Comparison of ENCODE assay signal across 8 cellular contexts in the genomic region with DNA sequence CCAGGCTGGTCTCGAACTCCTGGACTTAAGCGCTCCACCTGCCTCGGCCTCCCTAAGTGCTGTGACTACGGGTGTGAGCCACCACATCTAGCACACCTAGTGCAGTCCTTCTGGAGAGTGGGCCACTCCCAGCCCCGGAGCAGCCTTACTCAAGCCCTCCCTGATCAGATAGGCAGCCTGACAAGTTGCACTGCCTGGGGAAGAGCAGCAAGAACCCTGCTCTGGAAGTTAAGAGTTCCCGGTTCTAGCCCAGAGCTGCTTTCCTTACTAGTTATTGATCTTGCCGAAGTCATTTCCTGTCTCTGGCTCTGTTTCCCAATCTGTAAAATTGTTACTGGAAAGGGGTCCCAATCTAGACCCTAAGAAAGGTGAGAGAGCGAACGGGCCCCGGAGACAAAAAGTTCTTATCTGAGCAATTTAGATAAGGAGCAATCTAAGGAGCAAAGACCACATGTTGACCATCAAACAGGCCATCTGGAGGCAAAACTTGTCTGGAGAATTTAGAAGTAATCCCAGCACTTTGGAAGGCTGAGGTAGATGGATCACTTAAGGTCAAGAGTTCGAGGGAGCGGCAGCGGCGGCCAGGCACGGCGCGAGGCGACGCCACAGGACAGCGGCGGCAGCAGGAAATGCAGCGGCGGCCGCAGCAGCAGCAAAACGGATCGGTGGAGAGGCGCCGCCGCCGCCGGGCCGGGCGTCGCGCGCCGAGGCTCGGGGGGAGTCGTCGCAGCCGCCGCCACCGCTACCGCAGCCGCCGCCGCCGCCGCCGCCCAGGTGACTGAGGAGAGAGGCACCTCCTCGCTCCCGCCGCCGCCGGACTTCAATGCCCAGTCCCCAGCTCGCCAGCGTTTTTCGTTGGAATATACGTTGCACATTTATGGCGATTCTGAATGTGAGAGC. TPM values are rescaled to one million over a fixed set of nuclear protein-coding genes. Genes with fewer than 3 reads are reported as not detected.
DNase-seq lines count a peak whose midpoint lies in the region; ATAC-seq, FAIRE-seq and TF ChIP-seq lines count a peak whose summit lies in the region.

No MANE protein-coding gene starts in this region.

- no peak for TF ChIP-seq EP300 in A549 (IDR thresholded peaks at IDR 0.05)
- no peak for TF ChIP-seq EP300 in stomach (IDR thresholded peaks at IDR 0.05)

- peak overlapping the region; percentile 55 for H3K4me3 ChIP-seq in A549
- H3K4me3 ChIP-seq in endothelial cell of umbilical vein (replicated peaks in 1 of 3; ENCODE audit: insufficient read depth in 1 of 3, low read depth in 1 of 3, low read length in 3 of 3) = peak overlapping the region in 2 of 3 experiments; percentile 46 to 58
- peak overlapping the region; percentile 43 to 57 (median 48) for H3K4me3 ChIP-seq in stomach

- H3K27me3 ChIP-seq in endothelial cell of umbilical vein (ENCODE audit: control insufficient read depth in 2 of 2, insufficient read depth in 2 of 2, low read length in 2 of 2) = no peaks in the 10 kb centered on the region
- no peaks in the 10 kb centered on the region for H3K27me3 ChIP-seq in stomach

- H2AFZ ChIP-seq in endothelial cell of umbilical vein (ENCODE audit: low read depth, low read length) = peak overlapping the region; percentile 82

- peak; percentile 57 for TF ChIP-seq POLR2A in A549 (IDR thresholded peaks at IDR 0.05; ENCODE audit: low read length)
- no peak for TF ChIP-seq POLR2A in GM12892 (IDR thresholded peaks at IDR 0.05; ENCODE audit: low read depth, low read length)
- no peak for TF ChIP-seq POLR2A in endothelial cell of umbilical vein (IDR thresholded peaks at IDR 0.05; ENCODE audit: low read depth, low read length)
- TF ChIP-seq POLR2A in stomach (IDR thresholded peaks at IDR 0.05) = no peak

- peak overlapping the region; percentile 72 for H3K4me2 ChIP-seq in A549
- H3K4me2 ChIP-seq in endothelial cell of umbilical vein (ENCODE audit: insufficient read depth, low read length) = peak overlapping the region; percentile 60

- no peaks in the 10 kb centered on the region for H3K36me3 ChIP-seq in endothelial cell of umbilical vein (ENCODE audit: control insufficient read depth in 2 of 2, extremely low read depth in 1 of 2, insufficient read depth in 2 of 2, low read length in 2 of 2)
- no peaks in the 10 kb centered on the region for H3K36me3 ChIP-seq in stomach

- H3K9me3 Mint-ChIP-seq in activated CD8-positive, alpha-beta memory T cell treated with anti-CD3 and anti-CD28 coated beads, Interleukin-2, amount 10 ng/mL, durations not matched to agents 7 days and 5 days (ENCODE audit: low read depth) = no peaks in the 10 kb centered on the region
- no peaks in the 10 kb centered on the region for H3K9me3 Mint-ChIP-seq in mesothelial cell of epicardium

- CTCF ChIA-PET in A549 (lab: Yijun Ruan, JAX) = interaction anchor here (0.8 to 11.5 kb wide), 17 partner anchors 9 to 595 kb away, joined by 3 to 231 read pairs (median 4); no protein-coding TSS in a partner anchor
- CTCF ChIA-PET in activated CD8-positive, alpha-beta memory T cell treated with anti-CD3 and anti-CD28 coated beads, Interleukin-2, amount 10 ng/mL, durations not matched to agents 7 days and 5 days (lab: Charles Lee) = interaction anchor here (0.6 to 2.4 kb wide), 8 partner anchors 9 to 825 kb away, joined by 3 to 10 read pairs (median 6); partner anchors contain the start of genes BECN1 and PSMC3IP
- CTCF ChIA-PET in endothelial cell of umbilical vein (lab: Charles Lee) = interaction anchor here (1.0 to 2.0 kb wide), 5 partner anchors 12 to 218 kb away, joined by 3 to 13 read pairs (median 4); no protein-coding TSS in a partner anchor

- dilution Hi-C loops in endothelial cell of umbilical vein (cut with MboI; ENCODE audit: extremely low pct_ligation_motif_present, low sequenced_read_pairs) = no loop called here

- H3K27ac ChIP-seq in A549 = peak overlapping the region; percentile 77 to 85
- H3K27ac ChIP-seq in endothelial cell of umbilical vein (ENCODE audit: insufficient read depth, low read depth, low read length) = peak overlapping the region; percentile 36
- peak overlapping the region; percentile 80 to 91 (median 88) for H3K27ac ChIP-seq in stomach

- WGBS in A549 (ENCODE audit: missing lambda C conversion rate) = 13% methylated on average over 60 of the region's 60 CpGs
- WGBS in stomach, 5 donors = 10 to 17% (median 10%) methylated on average over 35 to 60 of the region's 60 CpGs

- peaks cover 41% of the 10 kb centered on the region for H3K4me1 Mint-ChIP-seq in activated CD8-positive, alpha-beta memory T cell treated with anti-CD3 and anti-CD28 coated beads, Interleukin-2, amount 10 ng/mL, durations not matched to agents 7 days and 5 days
- H3K4me1 Mint-ChIP-seq in mesothelial cell of epicardium = peaks cover 35% of the 10 kb centered on the region

- H3K9me3 ChIP-seq in A549 (no peaks in the 10 kb centered on the region), endothelial cell of umbilical vein (replicated peaks; ENCODE audit: control insufficient read depth, insufficient read depth, low read length) (no peaks in the 10 kb centered on the region), stomach (no peaks in the 10 kb centered on the region)

- H3K27me3 Mint-ChIP-seq in activated CD8-positive, alpha-beta memory T cell treated with anti-CD3 and anti-CD28 coated beads, Interleukin-2, amount 10 ng/mL, durations not matched to agents 7 days and 5 days = peaks cover 15% of the 10 kb centered on the region
- no peaks in the 10 kb centered on the region for H3K27me3 Mint-ChIP-seq in mesothelial cell of epicardium (ENCODE audit: low read depth)

- BruUV-seq in endothelial cell of umbilical vein (replicated peaks; lab: Mats Ljungman, UMichigan) = no TSS peak

- no peaks in the 10 kb centered on the region for H4K20me1 ChIP-seq in endothelial cell of umbilical vein (replicated peaks; ENCODE audit: control insufficient read depth, extremely low read depth, insufficient read depth, low read length)

- no peak for FAIRE-seq in A549 (lab: Jason Lieb, UNC)
- peak; percentile 42 for FAIRE-seq in GM12892 (lab: Jason Lieb, UNC)
- FAIRE-seq in endothelial cell of umbilical vein (lab: Jason Lieb, UNC) = peak; percentile 73

- no peaks in the 10 kb centered on the region for H3K36me3 Mint-ChIP-seq in activated CD8-positive, alpha-beta memory T cell treated with anti-CD3 and anti-CD28 coated beads, Interleukin-2, amount 10 ng/mL, durations not matched to agents 7 days and 5 days
- no peaks in the 10 kb centered on the region for H3K36me3 Mint-ChIP-seq in mesothelial cell of epicardium

- peak; percentile 50; the same call in 2 of the 3 replicates for TF ChIP-seq CTCF in A549 (IDR thresholded peaks at IDR 0.05)
- TF ChIP-seq CTCF in endothelial cell of umbilical vein (IDR thresholded peaks at IDR 0.05; ENCODE audit: extremely low read depth in 1 of 2, insufficient read depth in 1 of 2, low read depth in 1 of 2, low read length in 2 of 2) = peak; percentile 20 to 47
- TF ChIP-seq CTCF in mesothelial cell of epicardium (IDR thresholded peaks at IDR 0.05; ENCODE audit: unreplicated experiment) = peak; percentile 15
- peak in 5 of 7 experiments; percentile 27 to 65 (median 48) for TF ChIP-seq CTCF in stomach (IDR thresholded peaks at IDR 0.05)

- DNase-seq in A549 (ENCODE audit: low read depth in 1 of 2, low spot score in 1 of 2) (peak in 1 of 2 experiments; percentile 86), GM12892 (ENCODE audit: insufficient read length) (no peak), NCI-H510A treated with DMSO at 0.1 percent for 48 hours (lab: John Stamatoyannopoulos, UW) (peak; percentile 47), endothelial cell of umbilical vein (ENCODE audit: low read depth, low spot score) (peak; percentile 49), mesothelial cell of epicardium (ENCODE audit: low spot score in 2 of 2, unreplicated experiment in 2 of 2) (peak in 1 of 2 experiments; percentile 66), stomach (peak; percentile 70)
- peak; percentile 60 for DNase-seq in activated CD8-positive, alpha-beta memory T cell treated with anti-CD3 and anti-CD28 coated beads, Interleukin-2, amount 10 ng/mL, durations not matched to agents 7 days and 5 days

- intact Hi-C loops in endothelial cell of umbilical vein (cut with micrococcal nuclease) = no loop called here
- intact Hi-C loops in stomach (cut with DNase I; ENCODE audit: low total_unique reads) = no loop called here

- H3K9ac ChIP-seq in endothelial cell of umbilical vein (replicated peaks; ENCODE audit: extremely low read depth, insufficient read depth, low read length) = peak overlapping the region; percentile 50

- TF ChIP-seq RAD21 in A549 (conservative IDR thresholded peaks at IDR 0.05 in 1 of 2, IDR thresholded peaks at IDR 0.05 in 1 of 2) = peak; percentile 33 to 52

- ATAC-seq in A549 = peak; percentile 45 to 55
- no peak for ATAC-seq in activated CD8-positive, alpha-beta memory T cell treated with anti-CD3 and anti-CD28 coated beads, Interleukin-2, amount 10 ng/mL, durations not matched to agents 7 days and 5 days
- ATAC-seq in GM21390 (IDR thresholded peaks at IDR 0.05; ENCODE audit: unreplicated experiment) = no peak

- peaks cover 1% of the 10 kb centered on the region for H3K79me2 ChIP-seq in endothelial cell of umbilical vein (ENCODE audit: control insufficient read depth, insufficient read depth, low read length)

- H3K27ac Mint-ChIP-seq in activated CD8-positive, alpha-beta memory T cell treated with anti-CD3 and anti-CD28 coated beads, Interleukin-2, amount 10 ng/mL, durations not matched to agents 7 days and 5 days = peak overlapping the region; percentile 56
- H3K27ac Mint-ChIP-seq in mesothelial cell of epicardium = peak overlapping the region; percentile 89

- H3K4me3 Mint-ChIP-seq in activated CD8-positive, alpha-beta memory T cell treated with anti-CD3 and anti-CD28 coated beads, Interleukin-2, amount 10 ng/mL, durations not matched to agents 7 days and 5 days = peak overlapping the region; percentile 74
- H3K4me3 Mint-ChIP-seq in mesothelial cell of epicardium = peak overlapping the region; percentile 69

- H3K4me1 ChIP-seq in A549 (peaks cover 43% of the 10 kb centered on the region), endothelial cell of umbilical vein (ENCODE audit: control insufficient read depth, extremely low read depth, insufficient read depth, low read length) (peaks cover 14% of the 10 kb centered on the region), stomach (peaks cover 28 to 64% (median 46%) of the 10 kb centered on the region in 4 donors)

- H3K9me1 ChIP-seq in endothelial cell of umbilical vein (replicated peaks; ENCODE audit: control insufficient read depth, extremely low read depth, insufficient read depth, low read length) = no peaks in the 10 kb centered on the region

- POLR2A ChIA-PET in A549 (lab: Yijun Ruan, JAX) (interaction anchor here (0.6 to 1.2 kb wide), 3 partner anchors 109 to 254 kb away, joined by 4 to 6 read pairs (median 6); partner anchors contain the start of genes CAVIN1 and STAT5A), endothelial cell of umbilical vein (lab: Charles Lee) (interaction anchor here (0.7 kb wide), 1 partner anchor 17 kb away, joined by 3 read pairs; no protein-coding TSS in a partner anchor)

RNA-seq across cellular contexts. Expression of gene NAGLU, which starts 4.3 kb away (rescaled TPM):
- polyA plus RNA-seq in A549 (2011; rRNA removed) (17.8 and 18.0 TPM in 2 replicates), A549 (2017; fragmentation: RNase III; extraction: RNeasy Plus Mini Kit Qiagen cat#74134 plus additional on column Dnase treatment) (28.2 to 34.5 TPM (median 34.0 TPM) in 3 replicates), endothelial cell of umbilical vein (54.2 and 66.8 TPM in 2 replicates), stomach (10 to 100 TPM; 16.7 to 22.4 (median 19.9) TPM)
- polyA plus RNA-seq in A549 (2012; cell fraction: cytosol; rRNA removed) = 33.3 and 49.9 TPM in 2 replicates
- 125 and 164 TPM in 2 replicates for polyA plus RNA-seq in A549 (2012; cell fraction: nucleus; rRNA removed)
- 22.4 and 34.9 TPM in 2 replicates for polyA minus RNA-seq in A549 (2011; rRNA and poly(A)+ RNA removed)
- 6.6 TPM for polyA plus RNA-seq in GM12892 (2012; ENCODE audit: missing spikeins)
- 10 to 100 TPM; 18.2 to 19.4 TPM for total RNA-seq in activated CD8-positive, alpha-beta memory T cell treated with anti-CD3 and anti-CD28 coated beads, Interleukin-2, amount 10 ng/mL, durations not matched to agents 7 days and 5 days
- total RNA-seq in endothelial cell of umbilical vein (40.2 and 50.2 TPM in 2 replicates), mesothelial cell of epicardium (31.0 to 31.9 TPM (median 31.5 TPM) in 3 replicates), stomach (10 to 100 TPM; 11.7 to 55.8 (median 22.9) TPM)
- 22.6 and 31.6 TPM in 2 replicates for polyA plus RNA-seq in endothelial cell of umbilical vein (2011; cell fraction: cytosol; rRNA removed)
- 70.4 and 73.2 TPM in 2 replicates for polyA plus RNA-seq in endothelial cell of umbilical vein (2011; cell fraction: nucleus; rRNA removed)
- polyA plus RNA-seq in endothelial cell of umbilical vein (2012) = 23.1 and 31.3 TPM in 2 replicates
- polyA minus RNA-seq in endothelial cell of umbilical vein = 21.5 and 21.8 TPM in 2 replicates
- polyA minus RNA-seq in endothelial cell of umbilical vein (2011; cell fraction: cytosol; rRNA and poly(A)+ RNA removed) = 7.8 TPM
- 22.9 and 30.1 TPM in 2 replicates for polyA minus RNA-seq in endothelial cell of umbilical vein (2011; cell fraction: nucleus; rRNA and poly(A)+ RNA removed)

RNA-seq across cellular contexts. Expression of gene HSD17B1, which starts 21.0 kb away (rescaled TPM):
- polyA plus RNA-seq in A549 (2011; rRNA removed) (0.40 and 0.49 TPM in 2 replicates), A549 (2017; fragmentation: RNase III; extraction: RNeasy Plus Mini Kit Qiagen cat#74134 plus additional on column Dnase treatment) (1.2 to 1.9 TPM (median 1.5 TPM) in 3 replicates), endothelial cell of umbilical vein (0.22 and 0.41 TPM in 2 replicates), stomach (1 to 10 TPM; 2.7 to 4.8 (median 4.6) TPM)
- polyA plus RNA-seq in A549 (2012; cell fraction: cytosol; rRNA removed) = 1.3 and 1.4 TPM in 2 replicates
- 3.4 and 4.8 TPM in 2 replicates for polyA plus RNA-seq in A549 (2012; cell fraction: nucleus; rRNA removed)
- 0.24 and 0.29 TPM in 2 replicates for polyA minus RNA-seq in A549 (2011; rRNA and poly(A)+ RNA removed)
- polyA plus RNA-seq in GM12892 (2012; ENCODE audit: missing spikeins) = 0.78 TPM
- total RNA-seq in activated CD8-positive, alpha-beta memory T cell treated with anti-CD3 and anti-CD28 coated beads, Interleukin-2, amount 10 ng/mL, durations not matched to agents 7 days and 5 days = 1 to 10 TPM in 1 of 2 experiments, under 1 TPM in 1; 0.70 to 1.1 TPM
- total RNA-seq in endothelial cell of umbilical vein (0.62 and 1.0 TPM in 2 replicates), mesothelial cell of epicardium (1.6 to 3.0 TPM (median 2.2 TPM) in 3 replicates), stomach (1 to 10 TPM in 1 of 5 donors, under 1 TPM in 1, not detected in 3; 0.55 to 1.8 TPM)
- 0.05 and 0.20 TPM in 2 replicates for polyA plus RNA-seq in endothelial cell of umbilical vein (2011; cell fraction: cytosol; rRNA removed)
- polyA plus RNA-seq in endothelial cell of umbilical vein (2011; cell fraction: nucleus; rRNA removed) = 0.59 and 0.63 TPM in 2 replicates
- 1.0 and 1.2 TPM in 2 replicates for polyA plus RNA-seq in endothelial cell of umbilical vein (2012)
- 0.17 and 0.19 TPM in 2 replicates for polyA minus RNA-seq in endothelial cell of umbilical vein
- 1.0 TPM for polyA minus RNA-seq in endothelial cell of umbilical vein (2011; cell fraction: cytosol; rRNA and poly(A)+ RNA removed)
- polyA minus RNA-seq in endothelial cell of umbilical vein (2011; cell fraction: nucleus; rRNA and poly(A)+ RNA removed) = 0.43 and 0.77 TPM in 2 replicates

RNA-seq across cellular contexts. Expression of gene COASY, which starts 30.2 kb away (rescaled TPM):
- polyA plus RNA-seq in A549 (2011; rRNA removed) (65.4 and 77.5 TPM in 2 replicates), A549 (2017; fragmentation: RNase III; extraction: RNeasy Plus Mini Kit Qiagen cat#74134 plus additional on column Dnase treatment) (103 to 113 TPM (median 112 TPM) in 3 replicates), endothelial cell of umbilical vein (39.6 and 52.6 TPM in 2 replicates), stomach (10 to 100 TPM; 79.6 to 93.4 (median 88.4) TPM)
- polyA plus RNA-seq in A549 (2012; cell fraction: cytosol; rRNA removed) = 116 and 139 TPM in 2 replicates
- 273 and 349 TPM in 2 replicates for polyA plus RNA-seq in A549 (2012; cell fraction: nucleus; rRNA removed)
- 86.3 and 94.3 TPM in 2 replicates for polyA minus RNA-seq in A549 (2011; rRNA and poly(A)+ RNA removed)
- 40.8 TPM for polyA plus RNA-seq in GM12892 (2012; ENCODE audit: missing spikeins)
- 100 to 1,000 TPM in 1 of 2 experiments, 10 to 100 TPM in 1; 95.9 to 108 TPM for total RNA-seq in activated CD8-positive, alpha-beta memory T cell treated with anti-CD3 and anti-CD28 coated beads, Interleukin-2, amount 10 ng/mL, durations not matched to agents 7 days and 5 days
- total RNA-seq in endothelial cell of umbilical vein (69.2 and 77.7 TPM in 2 replicates), mesothelial cell of epicardium (60.7 to 62.0 TPM (median 61.4 TPM) in 3 replicates), stomach (100 to 1,000 TPM in 1 of 5 donors, 10 to 100 TPM in 4; 15.6 to 127 (median 43.5) TPM)
- 36.3 and 42.7 TPM in 2 replicates for polyA plus RNA-seq in endothelial cell of umbilical vein (2011; cell fraction: cytosol; rRNA removed)
- polyA plus RNA-seq in endothelial cell of umbilical vein (2011; cell fraction: nucleus; rRNA removed) = 78.2 and 90.7 TPM in 2 replicates
- 63.2 and 68.4 TPM in 2 replicates for polyA plus RNA-seq in endothelial cell of umbilical vein (2012)
- polyA minus RNA-seq in endothelial cell of umbilical vein = 26.1 and 32.6 TPM in 2 replicates
- 56.5 TPM for polyA minus RNA-seq in endothelial cell of umbilical vein (2011; cell fraction: cytosol; rRNA and poly(A)+ RNA removed)
- polyA minus RNA-seq in endothelial cell of umbilical vein (2011; cell fraction: nucleus; rRNA and poly(A)+ RNA removed) = 21.0 and 25.9 TPM in 2 replicates

RNA-seq across cellular contexts. Expression of gene MLX, which starts 35.2 kb away (rescaled TPM):
- 48.0 and 48.6 TPM in 2 replicates for polyA plus RNA-seq in A549 (2011; rRNA removed)
- polyA plus RNA-seq in A549 (2012; cell fraction: cytosol; rRNA removed) = 34.8 and 40.4 TPM in 2 replicates
- polyA plus RNA-seq in A549 (2012; cell fraction: nucleus; rRNA removed) = 39.8 and 41.7 TPM in 2 replicates
- polyA plus RNA-seq in A549 (2017; fragmentation: RNase III; extraction: RNeasy Plus Mini Kit Qiagen cat#74134 plus additional on column Dnase treatment) = 46.3 to 48.1 TPM (median 47.0 TPM) in 3 replicates
- 49.3 and 59.8 TPM in 2 replicates for polyA minus RNA-seq in A549 (2011; rRNA and poly(A)+ RNA removed)
- 35.1 TPM for polyA plus RNA-seq in GM12892 (2012; ENCODE audit: missing spikeins)
- total RNA-seq in activated CD8-positive, alpha-beta memory T cell treated with anti-CD3 and anti-CD28 coated beads, Interleukin-2, amount 10 ng/mL, durations not matched to agents 7 days and 5 days = 10 to 100 TPM; 54.8 to 60.4 TPM
- total RNA-seq in endothelial cell of umbilical vein = 40.3 and 40.9 TPM in 2 replicates
- 41.1 and 42.7 TPM in 2 replicates for polyA plus RNA-seq in endothelial cell of umbilical vein
- polyA plus RNA-seq in endothelial cell of umbilical vein (2011; cell fraction: cytosol; rRNA removed) = 35.7 and 37.7 TPM in 2 replicates
- 56.9 and 63.0 TPM in 2 replicates for polyA plus RNA-seq in endothelial cell of umbilical vein (2011; cell fraction: nucleus; rRNA removed)
- 37.4 and 41.4 TPM in 2 replicates for polyA plus RNA-seq in endothelial cell of umbilical vein (2012)
- 40.5 and 41.3 TPM in 2 replicates for polyA minus RNA-seq in endothelial cell of umbilical vein
- 22.4 TPM for polyA minus RNA-seq in endothelial cell of umbilical vein (2011; cell fraction: cytosol; rRNA and poly(A)+ RNA removed)
- 13.4 and 18.8 TPM in 2 replicates for polyA minus RNA-seq in endothelial cell of umbilical vein (2011; cell fraction: nucleus; rRNA and poly(A)+ RNA removed)
- 26.1 to 27.8 TPM (median 27.0 TPM) in 3 replicates for total RNA-seq in mesothelial cell of epicardium
- total RNA-seq in stomach = 100 to 1,000 TPM in 1 of 5 donors, 10 to 100 TPM in 4; 39.7 to 101 (median 62.5) TPM
- 10 to 100 TPM; 39.1 to 83.4 (median 55.5) TPM for polyA plus RNA-seq in stomach

RNA-seq across cellular contexts. Expression of gene PSMC3IP, which starts 45.8 kb away (rescaled TPM):
- polyA plus RNA-seq in A549 (2011; rRNA removed) (17.8 and 26.1 TPM in 2 replicates), A549 (2017; fragmentation: RNase III; extraction: RNeasy Plus Mini Kit Qiagen cat#74134 plus additional on column Dnase treatment) (37.3 to 40.7 TPM (median 37.9 TPM) in 3 replicates), endothelial cell of umbilical vein (5.5 and 5.9 TPM in 2 replicates), stomach (1 to 10 TPM; 5.1 to 6.5 (median 5.2) TPM)
- polyA plus RNA-seq in A549 (2012; cell fraction: cytosol; rRNA removed) = 26.0 and 33.5 TPM in 2 replicates
- 25.9 and 35.2 TPM in 2 replicates for polyA plus RNA-seq in A549 (2012; cell fraction: nucleus; rRNA removed)
- 8.3 and 9.2 TPM in 2 replicates for polyA minus RNA-seq in A549 (2011; rRNA and poly(A)+ RNA removed)
- 12.3 TPM for polyA plus RNA-seq in GM12892 (2012; ENCODE audit: missing spikeins)
- total RNA-seq in activated CD8-positive, alpha-beta memory T cell treated with anti-CD3 and anti-CD28 coated beads, Interleukin-2, amount 10 ng/mL, durations not matched to agents 7 days and 5 days = 10 to 100 TPM; 24.4 to 25.5 TPM
- total RNA-seq in endothelial cell of umbilical vein (19.3 and 20.8 TPM in 2 replicates), mesothelial cell of epicardium (8.3 to 9.8 TPM (median 9.7 TPM) in 3 replicates), stomach (1 to 10 TPM in 2 of 5 donors, under 1 TPM in 1, not detected in 2; 0.89 to 3.3 (median 2.4) TPM)
- 9.0 and 10.6 TPM in 2 replicates for polyA plus RNA-seq in endothelial cell of umbilical vein (2011; cell fraction: cytosol; rRNA removed)
- polyA plus RNA-seq in endothelial cell of umbilical vein (2011; cell fraction: nucleus; rRNA removed) = 20.8 and 34.7 TPM in 2 replicates
- polyA plus RNA-seq in endothelial cell of umbilical vein (2012) = 6.3 and 10.9 TPM in 2 replicates
- 4.9 and 5.2 TPM in 2 replicates for polyA minus RNA-seq in endothelial cell of umbilical vein
- 14.0 TPM for polyA minus RNA-seq in endothelial cell of umbilical vein (2011; cell fraction: cytosol; rRNA and poly(A)+ RNA removed)
- 7.5 and 9.7 TPM in 2 replicates for polyA minus RNA-seq in endothelial cell of umbilical vein (2011; cell fraction: nucleus; rRNA and poly(A)+ RNA removed)

Comparison
In these comparisons a context has a peak if more than half of its experiments do, and no peak if none do; other contexts are left out.
1. ATAC-seq: peak in A549 (2 of 2); none in activated CD8-positive, alpha-beta memory T cell treated with anti-CD3 and anti-CD28 coated beads, Interleukin-2, amount 10 ng/mL, durations not matched to agents 7 days and 5 days (single experiment) and GM21390 (single experiment).
2. H3K27ac ChIP-seq: peak in every context shown above with its lines; median percentile 88 in stomach; 81 in A549; 36 in endothelial cell of umbilical vein.
3. Peak in every context shown above with its lines, with median percentiles within 50 percentile points of each other: H3K4me3 ChIP-seq and CTCF ChIP-seq.